9 cellular contexts compared by ENCODE assay signal in the genomic region with DNA sequence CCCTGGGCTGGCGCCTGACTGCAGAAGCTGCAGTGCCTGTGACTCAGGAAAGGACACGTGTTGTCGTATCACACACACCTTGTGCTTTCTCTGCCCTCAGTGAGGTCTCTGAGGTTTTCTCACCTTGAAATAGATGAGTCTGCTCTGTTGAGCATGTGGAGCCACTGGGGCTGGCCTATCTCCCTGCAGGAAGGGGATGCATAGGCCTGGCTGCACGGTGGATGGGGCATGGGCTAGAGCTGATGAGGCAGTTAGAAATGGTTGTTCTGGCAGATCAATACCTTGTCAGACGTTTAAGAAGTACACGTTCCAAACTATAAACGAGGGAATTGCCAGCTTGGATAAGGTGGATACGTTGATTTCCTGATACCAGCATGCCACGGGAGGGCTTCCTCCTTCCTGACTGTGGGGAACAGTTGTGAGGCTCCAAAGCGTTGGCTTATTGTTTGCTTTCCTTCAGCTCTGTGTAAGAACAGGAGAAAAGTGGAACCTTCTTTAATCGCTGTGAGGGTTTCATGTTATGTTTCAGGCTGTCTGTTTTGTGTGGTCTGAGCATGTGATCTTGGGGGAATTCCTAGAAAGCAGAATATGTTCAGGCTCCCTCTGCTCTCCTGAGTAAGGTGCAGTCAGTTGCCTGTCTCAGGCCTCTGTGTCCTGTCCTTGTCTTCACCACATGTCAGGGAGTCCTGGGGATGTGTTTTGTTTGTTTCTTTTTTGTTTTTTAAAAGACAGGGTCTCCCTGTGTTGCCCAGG. TPM values are rescaled to one million over a fixed set of nuclear protein-coding genes. Genes with fewer than 3 reads are reported as not detected.
DNase-seq lines count a peak whose midpoint lies in the region; ATAC-seq and TF ChIP-seq lines count a peak whose summit lies in the region.
"Had no signal": no experiment of that assay in that cellular context is flagged by ENCODE, and none has a peak within 500 bp of the region (broad histone marks: within the 10 kb centered on the region; RNA-seq: fewer than 3 reads in every experiment).

No MANE protein-coding gene starts in this region.

- intact Hi-C loops in CD4-positive, alpha-beta memory T cell (cut with micrococcal nuclease) = no loop called here
- intact Hi-C loops in tibial artery (cut with DNase I; ENCODE audit: low total_unique reads) = no loop called here

- H3K4me1 ChIP-seq in CD4-positive, alpha-beta memory T cell (ENCODE audit: insufficient read depth, low read length) = peaks cover 23% of the 10 kb centered on the region
- no peaks in the 10 kb centered on the region for H3K4me1 ChIP-seq in tibial artery

- CTCF ChIA-PET in CD4-positive, alpha-beta memory T cell (lab: Charles Lee; ENCODE audit: partially characterized antibody) = interaction anchor here (0.8 kb wide), 1 partner anchor 26 kb away, joined by 3 read pairs; no protein-coding TSS in a partner anchor

- DNase-seq in CD4-positive, alpha-beta memory T cell = peak; percentile 31 to 77 (median 41)
- peak; percentile 5 for DNase-seq in T-helper 9 cell
- peak; percentile 65 to 76 (median 70) for DNase-seq in immature natural killer cell
- no peak for DNase-seq in NOMO-1 treated with DMSO at 0.1 percent for 48 hours (lab: John Stamatoyannopoulos, UW; ENCODE audit: unreplicated experiment)
- no peak for DNase-seq in GOT3 (lab: John Stamatoyannopoulos, UW)
- DNase-seq in tibial artery = no peak
- DNase-seq: NCI-H774 had no signal

- no peak for TF ChIP-seq CTCF in tibial artery (IDR thresholded peaks at IDR 0.05)

- ATAC-seq in GM21447 (IDR thresholded peaks at IDR 0.05; ENCODE audit: unreplicated experiment) (peak; percentile 74), HG03097 (IDR thresholded peaks at IDR 0.05; ENCODE audit: low FRiP score, unreplicated experiment) (no peak)

- H3K4me3 ChIP-seq in CD4-positive, alpha-beta memory T cell (ENCODE audit: low read length in 2 of 2) = no peak overlapping the region
- H3K4me3 ChIP-seq in tibial artery = no peak overlapping the region

- peak overlapping the region; percentile 32 for H3K27ac ChIP-seq in CD4-positive, alpha-beta memory T cell (ENCODE audit: low read depth, low read length)
- H3K27ac ChIP-seq in tibial artery = no peak overlapping the region

- H3K36me3 ChIP-seq in CD4-positive, alpha-beta memory T cell (ENCODE audit: insufficient read depth, low read length) = peaks cover 32% of the 10 kb centered on the region
- H3K36me3 ChIP-seq in tibial artery = peaks cover 28 to 77% (median 44%) of the 10 kb centered on the region in 3 donors

- H3K36me3 Mint-ChIP-seq in CD4-positive, alpha-beta memory T cell = peaks cover 28 to 31% of the 10 kb centered on the region in 2 donors
- peaks cover 9 to 32% (median 15%) of the 10 kb centered on the region in 3 donors for H3K36me3 Mint-ChIP-seq in immature natural killer cell

- POLR2A ChIA-PET in CD4-positive, alpha-beta memory T cell (lab: Charles Lee; ENCODE audit: partially characterized antibody) = interaction anchor here (1.2 kb wide), 1 partner anchor 11 kb away, joined by 4 read pairs; no protein-coding TSS in a partner anchor

- no peaks in the 10 kb centered on the region for H3K9me3 ChIP-seq in CD4-positive, alpha-beta memory T cell (ENCODE audit: control insufficient read depth in 1 of 2, low read length in 2 of 2)
- H3K9me3 ChIP-seq in tibial artery = no peaks in the 10 kb centered on the region

- no peaks in the 10 kb centered on the region for H3K27me3 ChIP-seq in CD4-positive, alpha-beta memory T cell (ENCODE audit: insufficient read depth, low read length)
- no peaks in the 10 kb centered on the region for H3K27me3 ChIP-seq in tibial artery

- H3K4me3 Mint-ChIP-seq in CD4-positive, alpha-beta memory T cell = peak overlapping the region; percentile 9 to 81 (median 46)
- H3K4me3 Mint-ChIP-seq in immature natural killer cell = peak overlapping the region; percentile 37 to 84 (median 77)

- H3K9me3 Mint-ChIP-seq in CD4-positive, alpha-beta memory T cell = no peaks in the 10 kb centered on the region
- H3K9me3 Mint-ChIP-seq in immature natural killer cell = no peaks in the 10 kb centered on the region

- H3K27me3 Mint-ChIP-seq in CD4-positive, alpha-beta memory T cell = no peaks in the 10 kb centered on the region
- H3K27me3 Mint-ChIP-seq in immature natural killer cell (ENCODE audit: low read depth in 3 of 3) = peaks cover 0 to 5% (median 0%) of the 10 kb centered on the region in 3 donors

- peak overlapping the region; percentile 75 to 92 (median 90) for H3K27ac Mint-ChIP-seq in CD4-positive, alpha-beta memory T cell
- peak overlapping the region; percentile 79 to 95 (median 90) for H3K27ac Mint-ChIP-seq in immature natural killer cell

- H3K4me1 Mint-ChIP-seq in CD4-positive, alpha-beta memory T cell = peaks cover 16 to 26% (median 21%) of the 10 kb centered on the region in 4 donors
- peaks cover 16 to 26% of the 10 kb centered on the region in 2 donors for H3K4me1 Mint-ChIP-seq in immature natural killer cell

RNA-seq across cellular contexts. Expression of a gene that starts 44.8 kb away (rescaled TPM):
- 10 to 100 TPM; 46.9 to 52.1 TPM for total RNA-seq in CD4-positive, alpha-beta memory T cell
- 10 to 100 TPM in 1 of 2 donors, 1 to 10 TPM in 1; 2.0 to 25.2 TPM for polyA plus RNA-seq in CD4-positive, alpha-beta memory T cell
- polyA plus RNA-seq in immature natural killer cell = 10 to 100 TPM in 1 of 3 donors, 1 to 10 TPM in 2; 2.9 to 47.0 (median 6.5) TPM

RNA-seq across cellular contexts. Expression of a gene that starts 45.0 kb away (rescaled TPM):
- total RNA-seq in CD4-positive, alpha-beta memory T cell = 1 to 10 TPM; 8.2 to 9.4 TPM
- polyA plus RNA-seq in CD4-positive, alpha-beta memory T cell = 1 to 10 TPM in 1 of 2 donors, under 1 TPM in 1; 0.35 to 1.1 TPM
- 1 to 10 TPM in 1 of 3 donors, under 1 TPM in 2; 0.53 to 1.2 (median 0.91) TPM for polyA plus RNA-seq in immature natural killer cell

Comparison
In these comparisons a context has a peak if more than half of its experiments do, and no peak if none do; other contexts are left out.
1. DNase-seq: peak in CD4-positive, alpha-beta memory T cell (5 of 5), T-helper 9 cell (single experiment) and immature natural killer cell (3 of 3); none in NOMO-1 treated with DMSO at 0.1 percent for 48 hours (single experiment), GOT3 (single experiment) and tibial artery (0 of 2).